Comparison of ENCODE assay signal across 1 cellular context in the genomic region with DNA sequence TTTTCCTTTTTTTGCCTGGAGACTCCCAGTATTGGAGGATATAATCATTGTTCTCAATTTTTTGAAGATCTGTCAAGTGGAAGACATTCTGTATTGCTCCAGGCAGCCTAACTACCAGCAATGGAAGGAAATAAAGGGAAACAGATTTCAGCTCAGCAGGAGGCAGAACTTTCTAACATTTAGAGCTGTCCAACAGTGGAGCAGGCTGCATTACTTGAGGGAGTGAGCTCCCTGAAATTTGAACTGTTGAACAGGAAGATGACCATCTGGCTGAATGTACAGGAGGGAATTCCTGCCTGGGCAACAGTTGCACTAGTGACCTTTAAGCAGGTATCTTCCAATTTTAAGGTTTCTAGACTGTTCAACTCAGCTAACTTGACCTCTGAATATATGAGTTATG.
TF ChIP-seq lines count a peak whose summit lies in the region.

No MANE protein-coding gene starts in this region.

TF ChIP-seq in K562, 482 proteins besides CTCF, POLR2A, EP300 and RAD21 (continued from another document):
- TF ChIP-seq, protein P1, sequence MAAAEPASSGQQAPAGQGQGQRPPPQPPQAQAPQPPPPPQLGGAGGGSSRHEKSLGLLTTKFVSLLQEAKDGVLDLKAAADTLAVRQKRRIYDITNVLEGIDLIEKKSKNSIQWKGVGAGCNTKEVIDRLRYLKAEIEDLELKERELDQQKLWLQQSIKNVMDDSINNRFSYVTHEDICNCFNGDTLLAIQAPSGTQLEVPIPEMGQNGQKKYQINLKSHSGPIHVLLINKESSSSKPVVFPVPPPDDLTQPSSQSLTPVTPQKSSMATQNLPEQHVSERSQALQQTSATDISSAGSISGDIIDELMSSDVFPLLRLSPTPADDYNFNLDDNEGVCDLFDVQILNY (CRISPR knock-in tag; IDR thresholded peaks at IDR 0.05), result no peak
- TF ChIP-seq GABPA (tag; conservative IDR thresholded peaks at IDR 0.05; ENCODE audit: low read depth), result no peak
- no peak for TF ChIP-seq EHMT2 (IDR thresholded peaks at IDR 0.05)
- no peak for TF ChIP-seq ZNF3 (CRISPR knock-in tag; IDR thresholded peaks at IDR 0.05)
- no peak for TF ChIP-seq EZH2 (IDR thresholded peaks at IDR 0.05; ENCODE audit: borderline replicate concordance, low read depth, low read length)
TF ChIP-seq in K562: peak in this region for 0.
